ENCODE assay signal across 16 cellular contexts in genomic region chr1:204093421-204093717, GRCh38. TPM values are rescaled to one million over a fixed set of nuclear protein-coding genes. Genes with fewer than 3 reads are reported as not detected.
DNase-seq lines count a peak whose midpoint lies in the region; ATAC-seq and TF ChIP-seq lines count a peak whose summit lies in the region.
"Had no signal": no experiment of that assay in that cellular context is flagged by ENCODE, and none has a peak within 500 bp of the region (broad histone marks: within the 10 kb centered on the region; RNA-seq: fewer than 3 reads in every experiment).

No MANE protein-coding gene starts in this region.

- POLR2A ChIA-PET in WTC11 (lab: Charles Lee) (interaction anchor here (0.9 to 2.6 kb wide), 2 partner anchors 15 to 19 kb away, joined by 3 to 9 read pairs; no protein-coding TSS in a partner anchor), GM10248 (lab: Yijun Ruan, JAX) (no interaction called here)

- no peak for TF ChIP-seq CTCF in WTC11 (IDR thresholded peaks at IDR 0.05)
- TF ChIP-seq CTCF in nephron progenitor cell (IDR thresholded peaks at IDR 0.05): no peak
- TF ChIP-seq CTCF in GM10248 (IDR thresholded peaks at IDR 0.05; ENCODE audit: control extremely low read depth, extremely low read depth, low read depth, missing control alignments): no peak

- no peaks in the 10 kb centered on the region for H3K27me3 Mint-ChIP-seq in WTC11 (ENCODE audit: low read depth)
- H3K27me3 Mint-ChIP-seq in nephron progenitor cell (ENCODE audit: low read depth, poor library complexity): peaks cover 2% of the 10 kb centered on the region

- ATAC-seq in WTC11: no peak
- ATAC-seq: left lung, psoas muscle had no signal

- H3K4me3 Mint-ChIP-seq in WTC11: no peak overlapping the region; the same call in 1 of the 2 replicates
- peak overlapping the region; percentile 78 for H3K4me3 Mint-ChIP-seq in nephron progenitor cell
- H3K4me3 Mint-ChIP-seq: T-helper 2 cell treated with Interferon-gamma antibody and Interleukin-4, amounts not matched to agents 5 μg/mL and 100 μg/mL, for 36 hours had no signal

- CTCF ChIA-PET in WTC11 (lab: Charles Lee): interaction anchor here (0.7 to 2.7 kb wide), 3 partner anchors 9 to 222 kb away, joined by 3 to 17 read pairs (median 6); no protein-coding TSS in a partner anchor
- CTCF ChIA-PET in GM10248 (lab: Yijun Ruan, JAX): no interaction called here

- peaks cover 86% of the 10 kb centered on the region for H3K4me1 Mint-ChIP-seq in WTC11
- peaks cover 91% of the 10 kb centered on the region for H3K4me1 Mint-ChIP-seq in nephron progenitor cell

- no peaks in the 10 kb centered on the region for H3K9me3 Mint-ChIP-seq in WTC11
- no peaks in the 10 kb centered on the region for H3K9me3 Mint-ChIP-seq in nephron progenitor cell
- H3K9me3 Mint-ChIP-seq: activated T-helper 2 cell treated with anti-CD3 and anti-CD28 coated beads, Interferon-gamma antibody, Interleukin-2, Interleukin-4, amounts not matched to agents 10 μg/mL and 5 μg/mL and 100 μg/mL, durations not matched to agents 14 hours and 24 hours and 36 hours; T-helper 2 cell treated with Interferon-gamma antibody and Interleukin-4, amounts not matched to agents 5 μg/mL and 100 μg/mL, for 36 hours had no signal

- H3K36me3 Mint-ChIP-seq in WTC11: no peaks in the 10 kb centered on the region; the same call in 1 of the 2 replicates
- peaks cover 6% of the 10 kb centered on the region for H3K36me3 Mint-ChIP-seq in nephron progenitor cell (ENCODE audit: low read depth)

- DNase-seq in COLO668 (lab: John Stamatoyannopoulos, UW; ENCODE audit: unreplicated experiment): peak; percentile 97
- DNase-seq in HuH-7 (ENCODE audit: low spot score): peak; percentile 56
- DNase-seq in WTC11 (ENCODE audit: low spot score): no peak
- no peak for DNase-seq in nephron progenitor cell
- DNase-seq in GM10248 (ENCODE audit: extremely low spot score): no peak
- no peak for DNase-seq in C1 segment of cervical spinal cord (lab: John Stamatoyannopoulos, UW)
- DNase-seq in NK-92 treated with Interleukin-12 subunit alpha and Interleukin-12 subunit beta, amount 100 ng/mL, for 24 hours (lab: John Stamatoyannopoulos, UW): no peak
- no peak for DNase-seq in activated naive CD4-positive, alpha-beta T cell treated with anti-CD3 and anti-CD28 coated beads, Interleukin-2, amount 50 U/mL, for 16 hours
- DNase-seq: activated CD4-positive, alpha-beta T cell treated with anti-CD3 and anti-CD28 coated beads, Interleukin-2, amount 50 U/mL, for 4 hours; OCI-M1; psoas muscle; stimulated activated CD4-positive, alpha-beta T cell treated with anti-CD3 and anti-CD28 coated beads, Interleukin-2, amount 100 ng/mL, for 24 hours; stimulated activated naive CD4-positive, alpha-beta T cell treated with Interleukin-2 at 50 U/mL for 16 hours had no signal

- H3K27ac Mint-ChIP-seq in WTC11 (peak overlapping the region; percentile 62), nephron progenitor cell (peak overlapping the region; percentile 87)
- H3K27ac Mint-ChIP-seq: activated T-helper 2 cell treated with anti-CD3 and anti-CD28 coated beads, Interferon-gamma antibody, Interleukin-2, Interleukin-4, amounts not matched to agents 10 μg/mL and 5 μg/mL and 100 μg/mL, durations not matched to agents 14 hours and 24 hours and 36 hours; T-helper 2 cell treated with Interferon-gamma antibody and Interleukin-4, amounts not matched to agents 5 μg/mL and 100 μg/mL, for 36 hours had no signal

TF ChIP-seq in WTC11, 78 proteins besides CTCF, POLR2A, EP300 and RAD21:
- peak; percentile 72 for TF ChIP-seq GABPB1 (CRISPR knock-in tag; IDR thresholded peaks at IDR 0.05)
- no peak for TF ChIP-seq ZNF512 (CRISPR knock-in tag; IDR thresholded peaks at IDR 0.05; ENCODE audit: borderline replicate concordance)

RNA-seq across cellular contexts. Expression of gene SOX13, which starts 20.5 kb away (rescaled TPM):
- total RNA-seq in WTC11 (2021): 139 to 171 TPM (median 148 TPM) in 3 replicates

RNA-seq across cellular contexts. Expression of gene ETNK2, which starts 58.5 kb away (rescaled TPM):
- 18.3 to 20.2 TPM (median 19.7 TPM) in 3 replicates for total RNA-seq in WTC11 (2021)

Comparison
In these comparisons a context has a peak if more than half of its experiments do, and no peak if none do; other contexts are left out.
1. DNase-seq: peak in COLO668 (single experiment) and HuH-7 (single experiment); none in WTC11 (single experiment), nephron progenitor cell (single experiment), GM10248 (single experiment), C1 segment of cervical spinal cord (0 of 14), NK-92 treated with Interleukin-12 subunit alpha and Interleukin-12 subunit beta, amount 100 ng/mL, for 24 hours (single experiment) and activated naive CD4-positive, alpha-beta T cell treated with anti-CD3 and anti-CD28 coated beads, Interleukin-2, amount 50 U/mL, for 16 hours (single experiment).